8 cellular contexts compared by ENCODE assay signal in genomic region chr17:76397687-76398522, GRCh38. TPM values are rescaled to one million over a fixed set of nuclear protein-coding genes. Genes with fewer than 3 reads are reported as not detected.
A peak's percentile ranks its signal among the peaks of the same experiment; 100 is the strongest.
DNase-seq lines count a peak whose midpoint lies in the region; ATAC-seq, FAIRE-seq and TF ChIP-seq lines count a peak whose summit lies in the region.

No MANE protein-coding gene starts in this region.

- no peak for TF ChIP-seq EP300 in H1 (IDR thresholded peaks at IDR 0.05; ENCODE audit: borderline replicate concordance in 1 of 2, low read depth in 2 of 2, low read length in 2 of 2)

- TF ChIP-seq CTCF in CD4-positive, alpha-beta T cell (IDR thresholded peaks at IDR 0.05), result peak; percentile 94
- TF ChIP-seq CTCF in H1 (IDR thresholded peaks at IDR 0.05; ENCODE audit: control extremely low read depth in 1 of 3, insufficient read depth in 1 of 3, low read depth in 1 of 3, low read length in 3 of 3), result peak; percentile 94 to 100 (median 94)

- H3K36me3 Mint-ChIP-seq in CD4-positive, alpha-beta T cell (ENCODE audit: low read depth), result peaks cover 78% of the 10 kb centered on the region

- no peak overlapping the region for H3K9ac ChIP-seq in H1 (replicated peaks in 1 of 4; ENCODE audit: extremely low read depth in 1 of 4, low read depth in 3 of 4, low read length in 3 of 4)

- peak; percentile 84 for FAIRE-seq in H1 (lab: Jason Lieb, UNC)

- no peaks in the 10 kb centered on the region for H3K4me1 Mint-ChIP-seq in CD4-positive, alpha-beta T cell (ENCODE audit: low read depth)

- 0 out of 2 replicates have a peak overlapping the region, but pooled peaks have one; percentile 7 for H4K8ac ChIP-seq in H1 (ENCODE audit: extremely low read depth, insufficient read depth, low read length)

- TF ChIP-seq POLR2A in H1 (IDR thresholded peaks at IDR 0.05; ENCODE audit: control extremely low read depth in 1 of 2, low read depth in 2 of 2, low read length in 2 of 2), result no peak

- H3K79me1 ChIP-seq in H1 (ENCODE audit: low read depth, low read length), result no peaks in the 10 kb centered on the region; the same call in 1 of the 2 replicates

- peaks cover 40 to 76% (median 68%) of the 10 kb centered on the region in 4 experiments for H3K36me3 ChIP-seq in H1 (ENCODE audit: control insufficient read depth in 2 of 4, insufficient read depth in 4 of 4, low read length in 3 of 4)

- no peak overlapping the region for H2BK120ac ChIP-seq in H1 (replicated peaks; ENCODE audit: low read depth, low read length)

- CTCF ChIA-PET in CD4-positive, alpha-beta T cell (lab: Charles Lee), result interaction anchor here (0.6 to 3.8 kb wide), 25 partner anchors 9 to 384 kb away, joined by 3 to 31 read pairs (median 4); partner anchors contain the start of genes PRPSAP1, RHBDF2, SPHK1 and UBE2O
- CTCF ChIA-PET in H1 (lab: Charles Lee; ENCODE audit: partially characterized antibody), result interaction anchor here (0.5 to 28.1 kb wide), 50 partner anchors 8 to 449 kb away, joined by 3 to 635 read pairs (median 6); partner anchors contain the start of genes AANAT, PRPSAP1, QRICH2 and RHBDF2

- H4K91ac ChIP-seq in H1 (replicated peaks; ENCODE audit: insufficient read length, low read length), result no peak overlapping the region

- no peak overlapping the region for H2BK15ac ChIP-seq in H1 (ENCODE audit: low read length)

- POLR2A ChIA-PET in CD4-positive, alpha-beta T cell (lab: Charles Lee), result interaction anchor here (0.6 to 2.2 kb wide), 5 partner anchors 12 to 1452 kb away, joined by 3 to 9 read pairs (median 4); partner anchors contain the start of genes PRPSAP1 and SPHK1
- POLR2A ChIA-PET in H1 (lab: Charles Lee; ENCODE audit: partially characterized antibody), result interaction anchor here (0.7 to 1.2 kb wide), 2 partner anchors 12 to 13 kb away, joined by 3 read pairs; no protein-coding TSS in a partner anchor

- no peak overlapping the region for H2AFZ ChIP-seq in H1 (ENCODE audit: low read length)

- no peak overlapping the region for H3K18ac ChIP-seq in H1 (ENCODE audit: extremely low read depth, low read length)

- H3K79me2 ChIP-seq in H1 (ENCODE audit: control insufficient read depth in 1 of 2, insufficient read depth in 2 of 2, low read length in 2 of 2), result no peaks in the 10 kb centered on the region

- no peaks in the 10 kb centered on the region for H3K27me3 ChIP-seq in CD4-positive, alpha-beta T cell (ENCODE audit: control insufficient read depth, insufficient read depth, low read length)
- H3K27me3 ChIP-seq in H1 (replicated peaks in 1 of 4; ENCODE audit: control insufficient read depth in 3 of 4, extremely low read depth in 1 of 4, insufficient read depth in 3 of 4, low read length in 3 of 4), result no peaks in the 10 kb centered on the region

- no peak overlapping the region for H3K27ac ChIP-seq in CD4-positive, alpha-beta T cell (ENCODE audit: low read depth, low read length)
- 0 out of 2 replicates have a peak overlapping the region, but pooled peaks have one; percentile 17 for H3K27ac ChIP-seq in H1 (ENCODE audit: low read depth, low read length)

- H3K4me3 Mint-ChIP-seq in CD4-positive, alpha-beta T cell, result no peak overlapping the region

- H4K5ac ChIP-seq in H1 (ENCODE audit: insufficient read length, low read depth, low read length), result no peak overlapping the region

- H2BK20ac ChIP-seq in H1 (ENCODE audit: low read length), result no peak overlapping the region

- peak; percentile 92 for ATAC-seq in CD4-positive, alpha-beta T cell (ENCODE audit: poor library complexity)
- ATAC-seq in HG03108 (IDR thresholded peaks at IDR 0.05; ENCODE audit: unreplicated experiment), result no peak

- no peaks in the 10 kb centered on the region for H3K4me1 ChIP-seq in H1 (replicated peaks in 1 of 4; ENCODE audit: control insufficient read depth in 3 of 4, insufficient read depth in 4 of 4, low read length in 3 of 4)

- H3K4me2 ChIP-seq in H1 (ENCODE audit: insufficient read depth in 1 of 2, low read depth in 2 of 2, low read length in 2 of 2), result no peak overlapping the region

- no peak overlapping the region for H3K27ac Mint-ChIP-seq in CD4-positive, alpha-beta T cell

- no peak overlapping the region for H2BK5ac ChIP-seq in H1 (ENCODE audit: low read depth, low read length)

- H3K27me3 Mint-ChIP-seq in CD4-positive, alpha-beta T cell, result no peaks in the 10 kb centered on the region

- H3K14ac ChIP-seq in H1 (ENCODE audit: insufficient read length), result no peak overlapping the region

- H3K4ac ChIP-seq in H1 (replicated peaks; ENCODE audit: insufficient read length, low read depth, low read length), result no peak overlapping the region

- H2BK12ac ChIP-seq in H1 (ENCODE audit: low read depth, low read length), result no peak overlapping the region

- no peak overlapping the region for H3K56ac ChIP-seq in H1 (replicated peaks; ENCODE audit: insufficient read length, low read depth, low read length)

- TF ChIP-seq RAD21 in H1 (IDR thresholded peaks at IDR 0.05 in 1 of 2, conservative IDR thresholded peaks at IDR 0.05 in 1 of 2; ENCODE audit: low read depth in 2 of 2, low read length in 2 of 2), result peak; percentile 88 to 90

- no peaks in the 10 kb centered on the region for H3K9me3 ChIP-seq in CD4-positive, alpha-beta T cell (ENCODE audit: control insufficient read depth, low read length)
- no peaks in the 10 kb centered on the region for H3K9me3 ChIP-seq in H1 (ENCODE audit: insufficient read depth in 2 of 2, low read depth in 1 of 2, low read length in 1 of 2)

- H4K20me1 ChIP-seq in H1 (replicated peaks in 1 of 2; ENCODE audit: control insufficient read depth in 1 of 2, insufficient read depth in 2 of 2, low read length in 2 of 2), result peaks cover 8 to 11% of the 10 kb centered on the region in 2 experiments

- no peak overlapping the region for H2AK5ac ChIP-seq in H1 (ENCODE audit: low read depth, low read length)

- no peak overlapping the region for H3K23ac ChIP-seq in H1 (ENCODE audit: insufficient read length)

- 85% methylated on average over 16 of the region's 16 CpGs; no CpG with 5 or more reads in 1 of the 2 experiments for WGBS in H1 (ENCODE audit: extremely low coverage in 1 of 2, insufficient coverage in 1 of 2, insufficient read length in 1 of 2, insufficient replicate concordance in 2 of 2, low coverage in 1 of 2, low lambda C conversion rate in 2 of 2, missing lambda C conversion rate in 1 of 2), 2 experiments

- H3K9me3 Mint-ChIP-seq in CD4-positive, alpha-beta T cell, result no peaks in the 10 kb centered on the region

- H3K4me3 ChIP-seq in H1 (ENCODE audit: extremely low read depth in 1 of 4, insufficient read depth in 2 of 4, low read depth in 3 of 4, low read length in 4 of 4), result no peak overlapping the region

- H3K23me2 ChIP-seq in H1 (ENCODE audit: low read depth, low read length), result no peaks in the 10 kb centered on the region

- DNase-seq in CD4-positive, alpha-beta T cell, result peak; percentile 76 to 90 (median 83)
- DNase-seq in HK-2 (ENCODE audit: unreplicated experiment) (peak; percentile 93), NOMO-1 (lab: John Stamatoyannopoulos, UW; ENCODE audit: unreplicated experiment in 2 of 2) (peak; percentile 17 to 48), H1 (ENCODE audit: low read depth in 1 of 2, low spot score in 2 of 2) (peak; percentile 81 to 98), middle frontal gyrus (ENCODE audit: extremely low spot score, low spot score) (peak; percentile 75)
- DNase-seq in activated CD8-positive, alpha-beta memory T cell treated with anti-CD3 and anti-CD28 coated beads for 1 hour (ENCODE audit: extremely low read depth in 1 of 2, low read depth in 1 of 2), result peak; percentile 59 to 78
- DNase-seq in stimulated activated CD8-positive, alpha-beta memory T cell treated with anti-CD3 and anti-CD28 coated beads, Interleukin-4, amount 100 ng/mL, for 1 hour (ENCODE audit: low read depth in 2 of 2, low spot score in 1 of 2), result peak; percentile 76 to 85

- intact Hi-C loops in CD4-positive, alpha-beta T cell (cut with DNase I, micrococcal nuclease), result loop anchor here (1.0 to 5.0 kb wide), 4 partner anchors 95 to 386 kb away; no protein-coding TSS in a partner anchor

RNA-seq across cellular contexts. Expression of gene SPHK1, which starts 13.5 kb away (rescaled TPM):
- total RNA-seq in CD4-positive, alpha-beta T cell, result 1 to 10 TPM in 1 of 2 experiments, under 1 TPM in 1; 0.45 to 1.1 TPM
- total RNA-seq in H1 (2021; fragmentation: NEBNext Ultra II Directional; extraction: Animal tissue kit (Norgen Biotek cat#: 25700)), result 2.4 and 2.6 TPM in 2 replicates
- 2.4 and 4.6 TPM in 2 replicates for polyA plus RNA-seq in H1 (2011; rRNA removed)
- polyA plus RNA-seq in H1 (2011; cell fraction: cytosol; rRNA removed), result 4.0 TPM
- polyA plus RNA-seq in H1 (2011; cell fraction: nucleus; rRNA removed), result 6.2 TPM
- polyA plus RNA-seq in H1 (2012, experiment 1 of 2), result 1.3 to 3.1 TPM (median 2.1 TPM) in 4 replicates
- 2.6 TPM for polyA plus RNA-seq in H1 (2012, experiment 2 of 2)
- 1.1 TPM for polyA plus RNA-seq in H1 (2013, experiment 1 of 2)
- 1.2 TPM for polyA plus RNA-seq in H1 (2013, experiment 2 of 2)
- polyA minus RNA-seq in H1 (2011; rRNA and poly(A)+ RNA removed), result 0.60 and 0.66 TPM in 2 replicates
- not detected for polyA minus RNA-seq in H1 (2011; cell fraction: cytosol; rRNA and poly(A)+ RNA removed)
- 0.50 TPM for polyA minus RNA-seq in H1 (2011; cell fraction: nucleus; rRNA and poly(A)+ RNA removed)

RNA-seq across cellular contexts. Expression of gene PRPSAP1, which starts 44.2 kb away (rescaled TPM):
- total RNA-seq in CD4-positive, alpha-beta T cell, result 10 to 100 TPM; 10.8 to 12.1 TPM
- total RNA-seq in H1 (2021; fragmentation: NEBNext Ultra II Directional; extraction: Animal tissue kit (Norgen Biotek cat#: 25700)), result 42.8 and 54.2 TPM in 2 replicates
- 32.0 and 42.5 TPM in 2 replicates for polyA plus RNA-seq in H1 (2011; rRNA removed)
- 51.3 TPM for polyA plus RNA-seq in H1 (2011; cell fraction: cytosol; rRNA removed)
- 44.8 TPM for polyA plus RNA-seq in H1 (2011; cell fraction: nucleus; rRNA removed)
- polyA plus RNA-seq in H1 (2012, experiment 1 of 2), result 35.8 to 39.2 TPM (median 37.3 TPM) in 4 replicates
- polyA plus RNA-seq in H1 (2012, experiment 2 of 2), result 24.0 TPM
- polyA plus RNA-seq in H1 (2013, experiment 1 of 2), result 23.9 TPM
- 22.1 TPM for polyA plus RNA-seq in H1 (2013, experiment 2 of 2)
- polyA minus RNA-seq in H1 (2011; rRNA and poly(A)+ RNA removed), result 74.0 and 76.2 TPM in 2 replicates
- 30.1 TPM for polyA minus RNA-seq in H1 (2011; cell fraction: cytosol; rRNA and poly(A)+ RNA removed)
- 37.5 TPM for polyA minus RNA-seq in H1 (2011; cell fraction: nucleus; rRNA and poly(A)+ RNA removed)

RNA-seq across cellular contexts. Expression of gene UBE2O, which starts 55.0 kb away (rescaled TPM):
- total RNA-seq in CD4-positive, alpha-beta T cell, result 10 to 100 TPM; 22.7 to 25.1 TPM
- 63.0 and 65.6 TPM in 2 replicates for total RNA-seq in H1 (2021; fragmentation: NEBNext Ultra II Directional; extraction: Animal tissue kit (Norgen Biotek cat#: 25700))
- polyA plus RNA-seq in H1 (2011; rRNA removed), result 24.4 and 34.1 TPM in 2 replicates
- 26.6 TPM for polyA plus RNA-seq in H1 (2011; cell fraction: cytosol; rRNA removed)
- 63.4 TPM for polyA plus RNA-seq in H1 (2011; cell fraction: nucleus; rRNA removed)
- polyA plus RNA-seq in H1 (2012, experiment 1 of 2), result 37.4 to 63.3 TPM (median 56.2 TPM) in 4 replicates
- 31.8 TPM for polyA plus RNA-seq in H1 (2012, experiment 2 of 2)
- 25.8 TPM for polyA plus RNA-seq in H1 (2013, experiment 1 of 2)
- 23.6 TPM for polyA plus RNA-seq in H1 (2013, experiment 2 of 2)
- polyA minus RNA-seq in H1 (2011; rRNA and poly(A)+ RNA removed), result 119 and 174 TPM in 2 replicates
- 36.0 TPM for polyA minus RNA-seq in H1 (2011; cell fraction: cytosol; rRNA and poly(A)+ RNA removed)
- polyA minus RNA-seq in H1 (2011; cell fraction: nucleus; rRNA and poly(A)+ RNA removed), result 29.6 TPM

Comparison
In these comparisons a context has a peak if more than half of its experiments do, and no peak if none do; other contexts are left out.
1. DNase-seq: peak in every context shown above with its lines; median percentile 93 in HK-2; 90 in H1; 83 in CD4-positive, alpha-beta T cell; 80 in stimulated activated CD8-positive, alpha-beta memory T cell treated with anti-CD3 and anti-CD28 coated beads, Interleukin-4, amount 100 ng/mL, for 1 hour; 75 in middle frontal gyrus; 68 in activated CD8-positive, alpha-beta memory T cell treated with anti-CD3 and anti-CD28 coated beads for 1 hour; 32 in NOMO-1.